Comparison of ENCODE assay signal across 17 cellular contexts in genomic region chr2:98926601-98927000, GRCh38. TPM values are rescaled to one million over a fixed set of nuclear protein-coding genes. Genes with fewer than 3 reads are reported as not detected.
DNase-seq lines count a peak whose midpoint lies in the region; ATAC-seq, FAIRE-seq and TF ChIP-seq lines count a peak whose summit lies in the region.
"Had no signal": no experiment of that assay in that cellular context is flagged by ENCODE, and none has a peak within 500 bp of the region (broad histone marks: within the 10 kb centered on the region; RNA-seq: fewer than 3 reads in every experiment).

No MANE protein-coding gene starts in this region.

- no peaks in the 10 kb centered on the region for H3K9me3 Mint-ChIP-seq in Calu3 (ENCODE audit: low read depth, unreplicated experiment)

- DNase-seq in NCI-H2196 (lab: John Stamatoyannopoulos, UW; ENCODE audit: unreplicated experiment) = peak; percentile 39
- no peak for DNase-seq in NCI-H2196 treated with DMSO at 0.1 percent for 48 hours (lab: John Stamatoyannopoulos, UW; ENCODE audit: unreplicated experiment)
- peak; percentile 17 for DNase-seq in bronchial epithelial cell (ENCODE audit: low read depth)
- peak; percentile 8 for DNase-seq in kidney
- no peak for DNase-seq in activated CD4-positive, alpha-beta T cell treated with anti-CD3 and anti-CD28 coated beads, Interleukin-2, amount 50 U/mL, for 48 hours
- DNase-seq in Calu3 = no peak
- DNase-seq in gastrocnemius medialis = no peak
- DNase-seq in activated effector memory CD4-positive, alpha-beta T cell treated with Interleukin-2 at 50 U/mL for 16 hours = no peak
- DNase-seq: 8988T, HCEC 1CT, MM.1S, NCI-H1105, NCI-H1930, NCI-H2171, NCI-H510A, SJCRH30 had no signal

- no peak for TF ChIP-seq POLR2A in gastrocnemius medialis (IDR thresholded peaks at IDR 0.05)

- no peak overlapping the region for H3K27ac Mint-ChIP-seq in Calu3 (ENCODE audit: unreplicated experiment)

- H3K36me3 Mint-ChIP-seq in Calu3 (ENCODE audit: insufficient read depth, unreplicated experiment) = no peaks in the 10 kb centered on the region

- H3K27me3 ChIP-seq in bronchial epithelial cell (ENCODE audit: control insufficient read depth, insufficient read depth, low read length) (no peaks in the 10 kb centered on the region), gastrocnemius medialis (peaks cover 0 to 3% (median 0%) of the 10 kb centered on the region in 3 donors)
- H3K27me3 ChIP-seq: BLaER1, SJCRH30 had no signal

- H3K4me3 Mint-ChIP-seq in Calu3 (ENCODE audit: low read depth, unreplicated experiment) = no peak overlapping the region

- no peaks in the 10 kb centered on the region for H3K36me3 ChIP-seq in bronchial epithelial cell (ENCODE audit: control insufficient read depth, insufficient read depth, low read length)
- no peaks in the 10 kb centered on the region for H3K36me3 ChIP-seq in kidney (ENCODE audit: control insufficient read depth in 1 of 2, insufficient read depth in 2 of 2, low read length in 2 of 2)
- H3K36me3 ChIP-seq in gastrocnemius medialis = no peaks in the 10 kb centered on the region
- H3K36me3 ChIP-seq: BLaER1, SJCRH30 had no signal

- CTCF ChIA-PET in Calu3 (lab: Charles Lee) = interaction anchor here (0.7 kb wide), 1 partner anchor 43 kb away, joined by 3 read pairs; no protein-coding TSS in a partner anchor

- no peak overlapping the region for H3K9ac ChIP-seq in kidney (ENCODE audit: low read length in 2 of 2)
- H3K9ac ChIP-seq: BLaER1 had no signal

- intact Hi-C loops in kidney (cut with DNase I) = no loop called here
- intact Hi-C loops in Calu3 (cut with micrococcal nuclease; ENCODE audit: unreplicated experiment) = no loop called here
- intact Hi-C loops in gastrocnemius medialis (cut with DNase I; ENCODE audit: low total_unique reads) = no loop called here

- H3K4me3 ChIP-seq in bronchial epithelial cell (ENCODE audit: low read depth, low read length) = no peak overlapping the region
- no peak overlapping the region for H3K4me3 ChIP-seq in kidney (ENCODE audit: low read length in 2 of 2)
- no peak overlapping the region for H3K4me3 ChIP-seq in gastrocnemius medialis
- H3K4me3 ChIP-seq: BLaER1, SJCRH30 had no signal

- no peaks in the 10 kb centered on the region for H3K4me1 Mint-ChIP-seq in Calu3 (ENCODE audit: low read depth, unreplicated experiment)

- no TSS peak for BruUV-seq in Calu3 (replicated peaks; lab: Mats Ljungman, UMichigan)

- H3K27ac ChIP-seq in kidney (ENCODE audit: low read depth in 2 of 2, low read length in 2 of 2) = no peak overlapping the region
- H3K27ac ChIP-seq in gastrocnemius medialis = no peak overlapping the region
- H3K27ac ChIP-seq: BLaER1, SJCRH30 had no signal

- H3K4me1 ChIP-seq in kidney (ENCODE audit: control insufficient read depth in 1 of 2, insufficient read depth in 1 of 2, low read depth in 1 of 2, low read length in 2 of 2) (no peaks in the 10 kb centered on the region), gastrocnemius medialis (no peaks in the 10 kb centered on the region)
- H3K4me1 ChIP-seq: BLaER1, SJCRH30 had no signal

- H3K9me3 ChIP-seq in kidney (ENCODE audit: control insufficient read depth in 1 of 2, low read length in 2 of 2) = peaks cover 0 to 3% of the 10 kb centered on the region in 2 donors
- H3K9me3 ChIP-seq in gastrocnemius medialis = no peaks in the 10 kb centered on the region
- H3K9me3 ChIP-seq: BLaER1, SJCRH30 had no signal

- in situ Hi-C loops in gastrocnemius medialis (cut with MboI; ENCODE audit: low sequenced_read_pairs in 4 of 4) = no loop called here

- FAIRE-seq in bronchial epithelial cell (lab: Jason Lieb, UNC) (no peak), kidney (lab: Jason Lieb, UNC) (no peak)

- no peak for ATAC-seq in gastrocnemius medialis

- H3K27me3 Mint-ChIP-seq in Calu3 (ENCODE audit: unreplicated experiment) = no peaks in the 10 kb centered on the region

- TF ChIP-seq CTCF in bronchial epithelial cell (IDR thresholded peaks at IDR 0.05; ENCODE audit: insufficient read depth, low read length, severe bottlenecking) (no peak), kidney (IDR thresholded peaks at IDR 0.05; ENCODE audit: borderline replicate concordance, extremely low read depth, insufficient read depth) (no peak), Calu3 (IDR thresholded peaks at IDR 0.05; ENCODE audit: unreplicated experiment) (no peak), gastrocnemius medialis (IDR thresholded peaks at IDR 0.05 in 4 of 5, conservative IDR thresholded peaks at IDR 0.05 in 1 of 5) (no peak)

RNA-seq across cellular contexts. Expression of gene CRACDL, which starts 9.4 kb away (rescaled TPM):
- total RNA-seq in bronchial epithelial cell = 0.26 and 1.4 TPM in 2 replicates
- 14.8 TPM for total RNA-seq in kidney
- polyA plus RNA-seq in kidney (ENCODE audit: insufficient read depth, low read depth, low replicate concordance) = 4.3 TPM
- total RNA-seq in Calu3 (2022) = 16.2 and 24.3 TPM in 2 replicates
- 10 to 100 TPM in 1 of 4 donors, 1 to 10 TPM in 2, under 1 TPM in 1; 0.71 to 18.2 (median 2.9) TPM for total RNA-seq in gastrocnemius medialis
- total RNA-seq: SJCRH30 had no signal

Comparison
In these comparisons a context has a peak if more than half of its experiments do, and no peak if none do; other contexts are left out.
1. DNase-seq: peak in NCI-H2196 (single experiment), bronchial epithelial cell (single experiment) and kidney (single experiment); none in NCI-H2196 treated with DMSO at 0.1 percent for 48 hours (single experiment), activated CD4-positive, alpha-beta T cell treated with anti-CD3 and anti-CD28 coated beads, Interleukin-2, amount 50 U/mL, for 48 hours (0 of 2), Calu3 (single experiment), gastrocnemius medialis (0 of 2) and activated effector memory CD4-positive, alpha-beta T cell treated with Interleukin-2 at 50 U/mL for 16 hours (single experiment).